In genomic region chr12:42129595-42130204, GRCh38 we compare ENCODE assay signal across 8 cellular contexts. TPM values are rescaled to one million over a fixed set of nuclear protein-coding genes. Genes with fewer than 3 reads are reported as not detected.
DNase-seq lines count a peak whose midpoint lies in the region; ATAC-seq and TF ChIP-seq lines count a peak whose summit lies in the region.

No MANE protein-coding gene starts in this region.

- intact Hi-C loops in IMR-90 (cut with micrococcal nuclease) (loop anchor here (1.0 to 5.0 kb wide), 6 partner anchors 108 to 1208 kb away; partner anchors contain the start of gene YAF2), mucosa of descending colon (cut with DNase I, micrococcal nuclease) (no loop called here)

- peak; percentile 96 for TF ChIP-seq RAD21 in IMR-90 (IDR thresholded peaks at IDR 0.05; ENCODE audit: low read length)

- H2BK5ac ChIP-seq in IMR-90 (ENCODE audit: low read depth, low read length, poor library complexity, severe bottlenecking): no peak overlapping the region

- no CpG with 5 or more reads among the region's 4 CpGs for WGBS in IMR-90 (ENCODE audit: extremely low coverage in 2 of 2, insufficient read length in 1 of 2), 2 experiments

- H3K23ac ChIP-seq in IMR-90 (ENCODE audit: low read depth, low read length): no peak overlapping the region

- no peaks in the 10 kb centered on the region for H3K27me3 ChIP-seq in IMR-90 (ENCODE audit: control insufficient read depth, insufficient read depth, low read length)

- H4K8ac ChIP-seq in IMR-90 (ENCODE audit: low read depth in 2 of 2, low read length in 2 of 2): no peak overlapping the region

- H3K36me3 ChIP-seq in IMR-90 (ENCODE audit: control insufficient read depth, insufficient read depth, low read length) (no peaks in the 10 kb centered on the region), mucosa of descending colon (ENCODE audit: low read depth) (no peaks in the 10 kb centered on the region)

- H3K79me1 ChIP-seq in IMR-90 (ENCODE audit: low read depth in 1 of 2, low read length in 2 of 2): peaks cover 8 to 43% of the 10 kb centered on the region in 2 experiments; a peak in 2 of 4 replicates

- H3K14ac ChIP-seq in IMR-90 (replicated peaks; ENCODE audit: low read depth, low read length): no peak overlapping the region

- H3K4me3 ChIP-seq in IMR-90 (ENCODE audit: insufficient read depth, low read depth, low read length): no peak overlapping the region
- no peak overlapping the region for H3K4me3 ChIP-seq in mucosa of descending colon

- H2BK15ac ChIP-seq in IMR-90 (ENCODE audit: low read depth, low read length): no peak overlapping the region

- ATAC-seq in IMR-90 (ENCODE audit: low read depth) (peak; percentile 82), mucosa of descending colon (peak; percentile 68), HG03342 (IDR thresholded peaks at IDR 0.05; ENCODE audit: unreplicated experiment) (no peak), GM18517 (IDR thresholded peaks at IDR 0.05; ENCODE audit: unreplicated experiment) (no peak)

- no peak overlapping the region for H3K27ac ChIP-seq in IMR-90 (ENCODE audit: insufficient read depth, low read length)

- no peak overlapping the region for H2AFZ ChIP-seq in IMR-90 (replicated peaks; ENCODE audit: low read length, poor library complexity)

- dilution Hi-C loops in IMR-90 (cut with HindIII; ENCODE audit: low sequenced_read_pairs, unreplicated experiment): no loop called here

- no peak overlapping the region for H4K91ac ChIP-seq in IMR-90 (ENCODE audit: insufficient read depth, low read depth, low read length)

- no peak overlapping the region for H3K4ac ChIP-seq in IMR-90 (ENCODE audit: low read depth, low read length)

- H3K9ac ChIP-seq in IMR-90 (ENCODE audit: low read depth, low read length): no peak overlapping the region

- H3K18ac ChIP-seq in IMR-90 (ENCODE audit: low read depth, low read length): no peak overlapping the region

- POLR2A ChIA-PET in IMR-90 (lab: Charles Lee; ENCODE audit: unreplicated experiment): no interaction called here

- no peak overlapping the region for H2BK120ac ChIP-seq in IMR-90 (ENCODE audit: low read depth, low read length)

- H2AK5ac ChIP-seq in IMR-90 (ENCODE audit: low read depth, low read length): no peak overlapping the region

- H3K56ac ChIP-seq in IMR-90 (ENCODE audit: extremely low read depth, insufficient read depth, low read length): no peak overlapping the region

- no peak for TF ChIP-seq POLR2A in IMR-90 (IDR thresholded peaks at IDR 0.05; ENCODE audit: low read depth, low read length)

- BruUV-seq in IMR-90 (replicated peaks; lab: Mats Ljungman, UMichigan): no TSS peak

- peak; percentile 93 for TF ChIP-seq CTCF in IMR-90 (conservative IDR thresholded peaks at IDR 0.05; ENCODE audit: low read depth, low read length)
- peak; percentile 34 for TF ChIP-seq CTCF in mucosa of descending colon (IDR thresholded peaks at IDR 0.05)

- no peak overlapping the region for H3K4me2 ChIP-seq in IMR-90 (ENCODE audit: low read depth, low read length)

- no peak overlapping the region for H2AK9ac ChIP-seq in IMR-90 (replicated peaks; ENCODE audit: low read depth, low read length, poor library complexity)

- CTCF ChIA-PET in IMR-90 (lab: Yijun Ruan, JAX): interaction anchor here (0.6 kb wide), 1 partner anchor 336 kb away, joined by 3 read pairs; no protein-coding TSS in a partner anchor

- peaks cover 5% of the 10 kb centered on the region for H3K4me1 ChIP-seq in IMR-90 (ENCODE audit: control insufficient read depth, insufficient read depth, low read length)
- H3K4me1 ChIP-seq in mucosa of descending colon (ENCODE audit: low read depth): no peaks in the 10 kb centered on the region

- H3K9me1 ChIP-seq in IMR-90 (ENCODE audit: insufficient read depth, low read length): peaks cover 5% of the 10 kb centered on the region

- in situ Hi-C loops in IMR-90 (cut with MboI; ENCODE audit: low sequenced_read_pairs): loop anchor here (5.0 to 10.0 kb wide), 3 partner anchors 198 to 1155 kb away; partner anchors contain the start of genes PPHLN1 and ZCRB1

- no peak overlapping the region for H4K5ac ChIP-seq in IMR-90 (ENCODE audit: low read depth, low read length)

- DNase-seq in DMS53 treated with DMSO at 0.1 percent for 48 hours (lab: John Stamatoyannopoulos, UW; ENCODE audit: unreplicated experiment) (peak; percentile 85), IMR-90 (peak; percentile 80), RKO (ENCODE audit: low spot score) (peak; percentile 87), epidermal melanocyte (ENCODE audit: insufficient read length, low spot score) (peak; percentile 53), mucosa of descending colon (peak in 1 of 3 donors; percentile 63), NCI-H1930 (lab: John Stamatoyannopoulos, UW) (no peak)

- H4K20me1 ChIP-seq in IMR-90 (ENCODE audit: insufficient read depth, low read length): peaks cover 13% of the 10 kb centered on the region; the same call in 1 of the 2 replicates

- H3K9me3 ChIP-seq in IMR-90 (ENCODE audit: control insufficient read depth, insufficient read depth, low read length) (no peaks in the 10 kb centered on the region), mucosa of descending colon (no peaks in the 10 kb centered on the region)

- H2BK20ac ChIP-seq in IMR-90 (ENCODE audit: low read depth, low read length): no peak overlapping the region

TF ChIP-seq in IMR-90, 13 proteins besides CTCF, POLR2A, EP300 and RAD21:
- TF ChIP-seq ELK1 (IDR thresholded peaks at IDR 0.05; ENCODE audit: borderline replicate concordance, low read depth, low read length): no peak
- TF ChIP-seq MXI1 (IDR thresholded peaks at IDR 0.05; ENCODE audit: borderline replicate concordance, low read depth, low read length): no peak
- no peak for TF ChIP-seq NFE2L2 (IDR thresholded peaks at IDR 0.05; ENCODE audit: low read depth, low read length)
- TF ChIP-seq SMC3 (IDR thresholded peaks at IDR 0.05; ENCODE audit: low read depth, low read length): peak; percentile 94
TF ChIP-seq in IMR-90: peak in this region for 1.

RNA-seq across cellular contexts. Expression of gene GXYLT1, which starts 15.0 kb away (rescaled TPM):
- 8.6 and 18.1 TPM in 2 replicates for total RNA-seq in IMR-90 (2012; rRNA removed)
- polyA plus RNA-seq in IMR-90 (2012; rRNA removed): 6.4 and 8.5 TPM in 2 replicates
- 1.6 and 2.1 TPM in 2 replicates for polyA plus RNA-seq in IMR-90 (2012; cell fraction: cytosol; rRNA removed)
- 1.2 and 4.1 TPM in 2 replicates for polyA plus RNA-seq in IMR-90 (2012; cell fraction: nucleus; rRNA removed; ENCODE audit: low replicate concordance)
- total RNA-seq in mucosa of descending colon: 1 to 10 TPM; 7.4 to 8.8 (median 8.5) TPM

Comparison
In these comparisons a context has a peak if more than half of its experiments do, and no peak if none do; other contexts are left out.
1. DNase-seq: peak in DMS53 treated with DMSO at 0.1 percent for 48 hours (single experiment), IMR-90 (single experiment), RKO (single experiment) and epidermal melanocyte (single experiment); none in NCI-H1930 (0 of 2).
2. ATAC-seq: peak in IMR-90 (single experiment) and mucosa of descending colon (single experiment); none in HG03342 (single experiment) and GM18517 (single experiment).